Comparison of ENCODE assay signal across 8 cellular contexts in the genomic region with DNA sequence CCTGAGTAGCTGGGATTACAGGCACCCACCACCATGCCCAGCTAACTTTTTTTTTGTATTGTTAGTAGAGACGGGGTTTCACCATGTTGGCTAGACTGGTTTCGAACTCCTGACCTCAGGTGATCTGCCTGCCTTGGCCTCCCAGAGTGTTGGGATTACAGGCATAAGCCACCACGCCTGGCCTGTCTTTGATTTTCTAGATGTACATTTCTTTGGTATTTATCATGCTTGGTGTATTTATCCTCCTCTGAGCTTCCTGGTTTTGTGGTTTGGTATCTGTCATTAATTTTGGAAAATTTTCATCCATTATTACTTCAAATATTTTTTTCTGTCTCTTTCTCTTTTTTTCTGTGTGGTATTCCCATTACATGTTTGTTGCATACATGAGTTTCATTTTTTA.
A peak's percentile ranks its signal among the peaks of the same experiment; 100 is the strongest.
DNase-seq lines count a peak whose midpoint lies in the region; ATAC-seq, FAIRE-seq and TF ChIP-seq lines count a peak whose summit lies in the region.
"Not testable (repeated sequence)": the region's sequence is repeated elsewhere in the genome, so short reads cannot be mapped to it uniquely, and the experiment has no call there.

No MANE protein-coding gene starts in this region.

- 14% methylated on average over 3 of the region's 3 CpGs for WGBS in A549 (ENCODE audit: missing lambda C conversion rate)
- 66% methylated on average over 3 of the region's 3 CpGs for WGBS in smooth muscle cell (ENCODE audit: low lambda C conversion rate)

- peaks cover 25% of the 10 kb centered on the region for H3K9me3 ChIP-seq in A549
- H3K9me3 ChIP-seq in PC-3 (ENCODE audit: low read length); smooth muscle cell (replicated peaks; ENCODE audit: low read depth): not testable (repeated sequence)

- H3K27ac ChIP-seq in A549 (peak overlapping the region; percentile 89 to 95), smooth muscle cell (ENCODE audit: low read depth) (peak overlapping the region; percentile 14)
- not testable (repeated sequence) for H3K27ac ChIP-seq in PC-3 (ENCODE audit: low read length); foreskin keratinocyte

- not testable (repeated sequence) for TF ChIP-seq RAD21 in A549 (conservative IDR thresholded peaks at IDR 0.05 in 1 of 2, IDR thresholded peaks at IDR 0.05 in 1 of 2)

- ATAC-seq in A549 (peak in 1 of 2 experiments; percentile 84; a peak in 4 of 6 replicates), foreskin keratinocyte (peak; percentile 67)
- not testable (repeated sequence) for ATAC-seq in PC-3; activated T-cell treated with anti-CD3 and anti-CD28 coated beads, Interleukin-2, amount 50 U/mL, for 72 hours (replicated peaks in 1 of 2)

- H3K4me3 Mint-ChIP-seq in Calu3 (ENCODE audit: low read depth, unreplicated experiment); T-helper 1 cell treated with Interleukin-12 subunit alpha and Interleukin-12 subunit beta and Interleukin-4 antibody, amounts not matched to agents 30 μg/mL and 1 μg/mL, for 36 hours; chondrocyte (ENCODE audit: unreplicated experiment): not testable (repeated sequence)
- peak overlapping the region in 1 of 2 donors; percentile 81 for H3K4me3 Mint-ChIP-seq in activated T-cell treated with anti-CD3 and anti-CD28 coated beads, Interleukin-2, amount 50 U/mL, for 72 hours

- H3K4me2 ChIP-seq in A549 (peak overlapping the region; percentile 65), smooth muscle cell (peak overlapping the region; percentile 13)
- not testable (repeated sequence) for H3K4me2 ChIP-seq in PC-3 (ENCODE audit: low read length)

- H3K4me1 ChIP-seq in A549 = peaks cover 31% of the 10 kb centered on the region
- H3K4me1 ChIP-seq in PC-3 (ENCODE audit: insufficient read depth, low read length); foreskin keratinocyte; smooth muscle cell (ENCODE audit: low read depth): not testable (repeated sequence)

- not testable (repeated sequence) for FAIRE-seq in A549 (lab: Jason Lieb, UNC)

- H3K27ac Mint-ChIP-seq in Calu3 (ENCODE audit: unreplicated experiment) = peak overlapping the region; percentile 30
- H3K27ac Mint-ChIP-seq in T-helper 1 cell treated with Interleukin-12 subunit alpha and Interleukin-12 subunit beta and Interleukin-4 antibody, amounts not matched to agents 30 μg/mL and 1 μg/mL, for 36 hours = peak overlapping the region; percentile 16
- H3K27ac Mint-ChIP-seq in activated T-cell treated with anti-CD3 and anti-CD28 coated beads, Interleukin-2, amount 50 U/mL, for 72 hours = peak overlapping the region; percentile 77
- peak overlapping the region; percentile 69 for H3K27ac Mint-ChIP-seq in chondrocyte (ENCODE audit: unreplicated experiment)

- H3K9me2 ChIP-seq in PC-3 (replicated peaks; ENCODE audit: low read length) = not testable (repeated sequence)

- H3K27me3 ChIP-seq in PC-3 (ENCODE audit: low read length); foreskin keratinocyte; smooth muscle cell (ENCODE audit: low read depth): not testable (repeated sequence)

- not testable (repeated sequence) for TF ChIP-seq EP300 in A549 (IDR thresholded peaks at IDR 0.05)

- CTCF ChIA-PET in A549 (lab: Yijun Ruan, JAX) = interaction anchor here (0.9 to 4.1 kb wide), 4 partner anchors 11 to 111 kb away, joined by 4 to 19 read pairs (median 6); partner anchors contain the start of gene PFKFB3
- CTCF ChIA-PET in Calu3 (lab: Charles Lee) = interaction anchor here (0.6 to 1.5 kb wide), 12 partner anchors 9 to 116 kb away, joined by 3 to 12 read pairs (median 4); partner anchors contain the start of gene PFKFB3
- CTCF ChIA-PET in PC-3 (lab: Charles Lee) = not testable (repeated sequence)

- H3K9ac ChIP-seq in PC-3 (ENCODE audit: low read length); smooth muscle cell (ENCODE audit: low read depth): not testable (repeated sequence)

- not testable (repeated sequence) for H3K79me2 ChIP-seq in PC-3 (ENCODE audit: low read length); smooth muscle cell (ENCODE audit: low read depth)

- TF ChIP-seq POLR2A in A549 (IDR thresholded peaks at IDR 0.05; ENCODE audit: low read length) = not testable (repeated sequence)

- H3F3A ChIP-seq in PC-3 (ENCODE audit: low read length, unreplicated experiment) = not testable (repeated sequence)
- H3F3A ChIP-seq in smooth muscle cell (ENCODE audit: low read depth) = peaks cover 12% of the 10 kb centered on the region

- H3K27me3 Mint-ChIP-seq in Calu3 (ENCODE audit: unreplicated experiment); T-helper 1 cell treated with Interleukin-12 subunit alpha and Interleukin-12 subunit beta and Interleukin-4 antibody, amounts not matched to agents 30 μg/mL and 1 μg/mL, for 36 hours (ENCODE audit: low read depth); activated T-cell treated with anti-CD3 and anti-CD28 coated beads, Interleukin-2, amount 50 U/mL, for 72 hours (ENCODE audit: low read depth); chondrocyte (ENCODE audit: low read depth): not testable (repeated sequence)

- H2AFZ ChIP-seq in PC-3 (ENCODE audit: low read length); smooth muscle cell (ENCODE audit: low read depth): not testable (repeated sequence)

- not testable (repeated sequence) for BruUV-seq in Calu3 (replicated peaks; lab: Mats Ljungman, UMichigan); PC-3 (replicated peaks; lab: Mats Ljungman, UMichigan)

- peak in 1 of 2 experiments; percentile 86 for DNase-seq in A549 (ENCODE audit: low read depth in 1 of 2, low spot score in 1 of 2)
- peak; percentile 58 for DNase-seq in Calu3
- peak; percentile 11 for DNase-seq in PC-3
- DNase-seq in activated T-cell treated with anti-CD3 and anti-CD28 coated beads, Interleukin-2, amount 50 U/mL, for 72 hours; chondrocyte (ENCODE audit: low spot score); smooth muscle cell (lab: John Stamatoyannopoulos, UW; ENCODE audit: unreplicated experiment): not testable (repeated sequence)
- DNase-seq in foreskin keratinocyte = peak in 1 of 2 donors; percentile 38

- TF ChIP-seq CTCF in A549 (IDR thresholded peaks at IDR 0.05); Calu3 (IDR thresholded peaks at IDR 0.05; ENCODE audit: unreplicated experiment); PC-3 (conservative IDR thresholded peaks at IDR 0.05; ENCODE audit: low read depth, low read length); chondrocyte (IDR thresholded peaks at IDR 0.05); foreskin keratinocyte (conservative IDR thresholded peaks at IDR 0.05); smooth muscle cell (IDR thresholded peaks at IDR 0.05; ENCODE audit: borderline replicate concordance, insufficient read depth, poor library complexity, severe bottlenecking): not testable (repeated sequence)

- not testable (repeated sequence) for H3K4me3 ChIP-seq in A549; PC-3 (ENCODE audit: low read length); smooth muscle cell

- H3K36me3 Mint-ChIP-seq in Calu3 (ENCODE audit: insufficient read depth, unreplicated experiment) = peaks cover 18% of the 10 kb centered on the region
- peaks cover 17% of the 10 kb centered on the region for H3K36me3 Mint-ChIP-seq in T-helper 1 cell treated with Interleukin-12 subunit alpha and Interleukin-12 subunit beta and Interleukin-4 antibody, amounts not matched to agents 30 μg/mL and 1 μg/mL, for 36 hours (ENCODE audit: low read depth)
- H3K36me3 Mint-ChIP-seq in activated T-cell treated with anti-CD3 and anti-CD28 coated beads, Interleukin-2, amount 50 U/mL, for 72 hours (ENCODE audit: insufficient read depth in 2 of 2) = peaks cover 17 to 21% of the 10 kb centered on the region in 2 donors
- H3K36me3 Mint-ChIP-seq in chondrocyte (ENCODE audit: low read depth) = not testable (repeated sequence)

- not testable (repeated sequence) for H3K36me3 ChIP-seq in PC-3 (ENCODE audit: low read depth, low read length); smooth muscle cell (ENCODE audit: low read depth)

- POLR2A ChIA-PET in A549 (lab: Yijun Ruan, JAX) = interaction anchor here (1.2 to 2.1 kb wide), 4 partner anchors 11 to 111 kb away, joined by 6 to 18 read pairs (median 8); partner anchors contain the start of gene PFKFB3
- POLR2A ChIA-PET in PC-3 (lab: Charles Lee; ENCODE audit: unreplicated experiment) = not testable (repeated sequence)

- intact Hi-C loops in Calu3 (cut with micrococcal nuclease; ENCODE audit: unreplicated experiment) = loop anchor here (2.0 to 10.0 kb wide), 2 partner anchors 108 to 316 kb away; partner anchors contain the start of gene IL15RA
- intact Hi-C loops in PC-3 (cut with micrococcal nuclease) = not testable (repeated sequence)

- H3K9me3 Mint-ChIP-seq in Calu3 (ENCODE audit: low read depth, unreplicated experiment); chondrocyte (ENCODE audit: low read depth): not testable (repeated sequence)
- H3K9me3 Mint-ChIP-seq in T-helper 1 cell treated with Interleukin-12 subunit alpha and Interleukin-12 subunit beta and Interleukin-4 antibody, amounts not matched to agents 30 μg/mL and 1 μg/mL, for 36 hours = peaks cover 14% of the 10 kb centered on the region
- H3K9me3 Mint-ChIP-seq in activated T-cell treated with anti-CD3 and anti-CD28 coated beads, Interleukin-2, amount 50 U/mL, for 72 hours = peaks cover 2 to 11% of the 10 kb centered on the region in 2 donors

- not testable (repeated sequence) for H4K20me1 ChIP-seq in PC-3 (ENCODE audit: low read length)
- H4K20me1 ChIP-seq in smooth muscle cell (ENCODE audit: low read depth) = peaks cover 22% of the 10 kb centered on the region

- peaks cover 40% of the 10 kb centered on the region for H3K4me1 Mint-ChIP-seq in Calu3 (ENCODE audit: low read depth, unreplicated experiment)
- H3K4me1 Mint-ChIP-seq in T-helper 1 cell treated with Interleukin-12 subunit alpha and Interleukin-12 subunit beta and Interleukin-4 antibody, amounts not matched to agents 30 μg/mL and 1 μg/mL, for 36 hours (ENCODE audit: low read depth) = peaks cover 27% of the 10 kb centered on the region
- peaks cover 45% of the 10 kb centered on the region for H3K4me1 Mint-ChIP-seq in activated T-cell treated with anti-CD3 and anti-CD28 coated beads, Interleukin-2, amount 50 U/mL, for 72 hours (ENCODE audit: low read depth)
- not testable (repeated sequence) for H3K4me1 Mint-ChIP-seq in chondrocyte (ENCODE audit: low read depth)

TF ChIP-seq in A549, 52 proteins besides CTCF, POLR2A, EP300 and RAD21:
- 0 out of 2 replicates have a peak, but pooled peaks have one; percentile 42 for TF ChIP-seq EHF (CRISPR knock-in tag; IDR thresholded peaks at IDR 0.05)
- TF ChIP-seq FOSL2 (IDR thresholded peaks at IDR 0.05) = not testable (repeated sequence)
- peak; percentile 75 for TF ChIP-seq FOSL2 (CRISPR knock-in tag; IDR thresholded peaks at IDR 0.05)

Comparison
In these comparisons a context has a peak if more than half of its experiments do, and no peak if none do; other contexts are left out.
1. H3K27ac Mint-ChIP-seq: peak in every context shown above with its lines; median percentile 77 in activated T-cell treated with anti-CD3 and anti-CD28 coated beads, Interleukin-2, amount 50 U/mL, for 72 hours; 69 in chondrocyte; 30 in Calu3; 16 in T-helper 1 cell treated with Interleukin-12 subunit alpha and Interleukin-12 subunit beta and Interleukin-4 antibody, amounts not matched to agents 30 μg/mL and 1 μg/mL, for 36 hours.